ENCODE assay signal across 8 cellular contexts in the genomic region with DNA sequence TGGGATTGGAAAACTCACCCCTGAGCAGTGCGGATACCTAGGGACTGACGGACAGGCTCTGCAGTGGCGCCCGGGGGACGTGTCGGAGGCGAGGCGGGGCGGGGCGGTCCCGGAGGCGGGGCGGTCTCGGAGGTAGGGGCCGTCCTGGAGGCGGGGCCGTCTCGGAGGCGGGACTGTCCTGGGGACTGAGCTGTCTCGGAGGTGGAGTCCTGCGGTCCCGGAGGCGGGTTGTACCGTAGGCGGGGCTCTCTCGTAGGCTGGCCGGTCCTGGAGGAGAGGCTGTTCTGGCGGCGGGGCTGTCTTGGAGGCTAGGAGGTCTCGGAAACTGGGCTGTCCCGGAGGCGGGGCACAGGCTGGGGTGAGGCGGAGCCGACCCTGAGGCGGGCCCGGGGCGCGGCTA.
DNase-seq lines count a peak whose midpoint lies in the region; ATAC-seq and TF ChIP-seq lines count a peak whose summit lies in the region.
"Not testable (repeated sequence)": the region's sequence is repeated elsewhere in the genome, so short reads cannot be mapped to it uniquely, and the experiment has no call there.

No MANE protein-coding gene starts in this region.

- CTCF ChIA-PET in A673 (lab: Charles Lee); activated CD4-positive, alpha-beta T cell treated with anti-CD3 and anti-CD28 coated beads for 36 hours (lab: Charles Lee): not testable (repeated sequence)

- intact Hi-C loops in A673 (cut with micrococcal nuclease; ENCODE audit: unreplicated experiment); activated CD4-positive, alpha-beta T cell treated with anti-CD3 and anti-CD28 coated beads for 36 hours (cut with DNase I, micrococcal nuclease); left lung (cut with DNase I): not testable (repeated sequence)

- not testable (repeated sequence) for H3K9me3 Mint-ChIP-seq in activated CD4-positive, alpha-beta T cell treated with anti-CD3 and anti-CD28 coated beads for 36 hours (ENCODE audit: low read depth); brain

- not testable (repeated sequence) for H3K9me3 ChIP-seq in A673 (ENCODE audit: low read depth, low read length, poor library complexity, severe bottlenecking); left lung

- ATAC-seq in GM19351 (IDR thresholded peaks at IDR 0.05; ENCODE audit: unreplicated experiment) (peak; percentile 72), HG03108 (IDR thresholded peaks at IDR 0.05; ENCODE audit: unreplicated experiment) (peak; percentile 72), left lung (peak; percentile 96)
- peak; percentile 83 for ATAC-seq in activated CD4-positive, alpha-beta T cell treated with anti-CD3 and anti-CD28 coated beads for 36 hours

- not testable (repeated sequence) for BruUV-seq in A673 (replicated peaks; lab: Mats Ljungman, UMichigan)

- H3K4me1 ChIP-seq in A673 (ENCODE audit: insufficient read depth, low read length, poor library complexity, severe bottlenecking); left lung: not testable (repeated sequence)

- H3K27ac Mint-ChIP-seq in activated CD4-positive, alpha-beta T cell treated with anti-CD3 and anti-CD28 coated beads for 36 hours: peak overlapping the region; percentile 63
- not testable (repeated sequence) for H3K27ac Mint-ChIP-seq in brain

- H3K4me3 ChIP-seq in A673 (ENCODE audit: low read depth, low read length, poor library complexity, severe bottlenecking): peak overlapping the region; percentile 41
- H3K4me3 ChIP-seq in left lung: peak overlapping the region in 1 of 2 donors; percentile 32

- not testable (repeated sequence) for DNase-seq in A673 (ENCODE audit: low spot score)
- DNase-seq in NCI-H510A treated with DMSO at 0.1 percent for 48 hours (lab: John Stamatoyannopoulos, UW) (peak; percentile 24), left lung (peak; percentile 97 to 98)
- peak; percentile 86 for DNase-seq in activated CD4-positive, alpha-beta T cell treated with anti-CD3 and anti-CD28 coated beads for 36 hours
- DNase-seq in stimulated activated CD4-positive, alpha-beta T cell treated with anti-CD3 and anti-CD28 coated beads, Interleukin-1b, Interleukin-23, amount 100 ng/mL, for 4 hours (ENCODE audit: low read depth in 2 of 2): peak; percentile 89 to 94

- H3K4me1 Mint-ChIP-seq in activated CD4-positive, alpha-beta T cell treated with anti-CD3 and anti-CD28 coated beads for 36 hours; brain: not testable (repeated sequence)

- not testable (repeated sequence) for H3K27ac ChIP-seq in A673 (ENCODE audit: low read depth, low read length, poor library complexity, severe bottlenecking); left lung

- not testable (repeated sequence) for TF ChIP-seq CTCF in A673 (conservative IDR thresholded peaks at IDR 0.05; ENCODE audit: low read depth, low read length); brain (conservative IDR thresholded peaks at IDR 0.05); left lung (IDR thresholded peaks at IDR 0.05)

- H3K27me3 ChIP-seq in A673 (replicated peaks; ENCODE audit: insufficient read depth, low read depth, low read length, poor library complexity); left lung: not testable (repeated sequence)

- not testable (repeated sequence) for H3K4me3 Mint-ChIP-seq in activated CD4-positive, alpha-beta T cell treated with anti-CD3 and anti-CD28 coated beads for 36 hours
- peak overlapping the region; percentile 79 to 82 (median 81) for H3K4me3 Mint-ChIP-seq in brain

- POLR2A ChIA-PET in A673 (lab: Charles Lee; ENCODE audit: low non-redundant PET); activated CD4-positive, alpha-beta T cell treated with anti-CD3 and anti-CD28 coated beads for 36 hours (lab: Charles Lee): not testable (repeated sequence)

- H3K27me3 Mint-ChIP-seq in activated CD4-positive, alpha-beta T cell treated with anti-CD3 and anti-CD28 coated beads for 36 hours; brain: not testable (repeated sequence)

- not testable (repeated sequence) for H3K36me3 ChIP-seq in A673 (ENCODE audit: insufficient read depth, low read length, poor library complexity, severe bottlenecking); left lung

- not testable (repeated sequence) for H3K36me3 Mint-ChIP-seq in activated CD4-positive, alpha-beta T cell treated with anti-CD3 and anti-CD28 coated beads for 36 hours (ENCODE audit: low read depth); brain
